In genomic region chr18:44602380-44602779, GRCh38 we compare ENCODE assay signal across 19 cellular contexts.
A peak's percentile ranks its signal among the peaks of the same experiment; 100 is the strongest.
DNase-seq lines count a peak whose midpoint lies in the region; ATAC-seq and TF ChIP-seq lines count a peak whose summit lies in the region.
"Had no signal": no experiment of that assay in that cellular context is flagged by ENCODE, and none has a peak within 500 bp of the region (broad histone marks: within the 10 kb centered on the region; RNA-seq: fewer than 3 reads in every experiment).

No MANE protein-coding gene starts in this region.

- H3K27me3 ChIP-seq in skeletal muscle satellite cell (ENCODE audit: control insufficient read depth, insufficient read depth, low read length) (no peaks in the 10 kb centered on the region), psoas muscle (ENCODE audit: insufficient read depth in 3 of 3, low read length in 2 of 3) (no peaks in the 10 kb centered on the region)
- H3K27me3 ChIP-seq: gastrocnemius medialis, ovary, Peyer's patch had no signal

- H3K36me3 ChIP-seq in skeletal muscle satellite cell (ENCODE audit: insufficient read depth, low read length) (no peaks in the 10 kb centered on the region), psoas muscle (ENCODE audit: insufficient read depth in 1 of 2, low read depth in 1 of 2) (no peaks in the 10 kb centered on the region)
- H3K36me3 ChIP-seq: gastrocnemius medialis, ovary, Peyer's patch had no signal

- DNase-seq in HFF-Myc (ENCODE audit: extremely low read depth, low read depth) (peak; percentile 82), astrocyte of the cerebellum (ENCODE audit: low read depth) (peak; percentile 84), foreskin fibroblast (peak; percentile 76 to 85), psoas muscle (no peak), amniotic stem cell (lab: John Stamatoyannopoulos, UW) (no peak), activated T-cell treated with anti-CD3 and anti-CD28 coated beads for 4 hours (no peak)
- DNase-seq in activated CD4-positive, alpha-beta T cell treated with anti-CD3 and anti-CD28 coated beads, Interleukin-2, amount 50 U/mL, for 48 hours: no peak
- DNase-seq: activated CD4-positive, alpha-beta T cell treated with anti-CD3 and anti-CD28 coated beads for 36 hours; activated naive CD8-positive, alpha-beta T cell treated with anti-CD3 and anti-CD28 coated beads, Interleukin-2, amount 10 ng/mL, durations not matched to agents 7 days and 5 days; cortex of kidney; gastrocnemius medialis; midbrain; NCI-H1436 treated with DMSO at 0.1 percent for 48 hours; ovary; Peyer's patch; T-helper 2 cell had no signal

- ATAC-seq in psoas muscle: no peak
- ATAC-seq: activated CD4-positive, alpha-beta T cell treated with anti-CD3 and anti-CD28 coated beads for 36 hours; gastrocnemius medialis had no signal

- in situ Hi-C loops in astrocyte of the cerebellum (cut with HindIII; ENCODE audit: low sequenced_read_pairs): no loop called here

- H3K4me1 ChIP-seq in skeletal muscle satellite cell (ENCODE audit: control insufficient read depth, insufficient read depth, low read length): peaks cover 43% of the 10 kb centered on the region
- H3K4me1 ChIP-seq in psoas muscle: no peaks in the 10 kb centered on the region
- H3K4me1 ChIP-seq: gastrocnemius medialis, Peyer's patch had no signal

- intact Hi-C loops in psoas muscle (cut with DNase I): no loop called here

- H3K9me3 ChIP-seq in skeletal muscle satellite cell (replicated peaks; ENCODE audit: low read length) (no peaks in the 10 kb centered on the region), psoas muscle (no peaks in the 10 kb centered on the region)
- H3K9me3 ChIP-seq: gastrocnemius medialis, ovary, Peyer's patch had no signal

- peak overlapping the region; percentile 50 for H3K4me2 ChIP-seq in skeletal muscle satellite cell (ENCODE audit: low read length)

- TF ChIP-seq CTCF in HFF-Myc (IDR thresholded peaks at IDR 0.05; ENCODE audit: low read depth, low read length, missing control alignments) (no peak), astrocyte of the cerebellum (IDR thresholded peaks at IDR 0.05; ENCODE audit: low read depth, low read length, missing control alignments) (no peak), foreskin fibroblast (IDR thresholded peaks at IDR 0.05; ENCODE audit: low read depth, low read length) (no peak), psoas muscle (IDR thresholded peaks at IDR 0.05) (no peak)

- H3K4me3 ChIP-seq in HFF-Myc (replicated peaks; ENCODE audit: low read depth, low read length) (no peak overlapping the region), astrocyte of the cerebellum (ENCODE audit: low read depth, low read length) (no peak overlapping the region), foreskin fibroblast (ENCODE audit: low read depth in 1 of 2, low read length in 2 of 2) (no peak overlapping the region), skeletal muscle satellite cell (ENCODE audit: low read length) (no peak overlapping the region), psoas muscle (no peak overlapping the region)
- H3K4me3 ChIP-seq: gastrocnemius medialis, GM12878, ovary, Peyer's patch had no signal

- 85 to 91% (median 89%) methylated on average over 2 of the region's 2 CpGs for WGBS in psoas muscle, 3 donors

- no peak overlapping the region for H3K27ac ChIP-seq in psoas muscle
- H3K27ac ChIP-seq: gastrocnemius medialis, HL-60, ovary, Peyer's patch had no signal

- peak overlapping the region; percentile 78 for H3K9ac ChIP-seq in skeletal muscle satellite cell (ENCODE audit: low read depth, low read length)

Comparison
In these comparisons a context has a peak if more than half of its experiments do, and no peak if none do; other contexts are left out.
1. DNase-seq: peak in HFF-Myc (single experiment), astrocyte of the cerebellum (single experiment) and foreskin fibroblast (2 of 2); none in activated CD4-positive, alpha-beta T cell treated with anti-CD3 and anti-CD28 coated beads, Interleukin-2, amount 50 U/mL, for 48 hours (0 of 2), psoas muscle (0 of 2), amniotic stem cell (single experiment) and activated T-cell treated with anti-CD3 and anti-CD28 coated beads for 4 hours (single experiment).